In the genomic region with DNA sequence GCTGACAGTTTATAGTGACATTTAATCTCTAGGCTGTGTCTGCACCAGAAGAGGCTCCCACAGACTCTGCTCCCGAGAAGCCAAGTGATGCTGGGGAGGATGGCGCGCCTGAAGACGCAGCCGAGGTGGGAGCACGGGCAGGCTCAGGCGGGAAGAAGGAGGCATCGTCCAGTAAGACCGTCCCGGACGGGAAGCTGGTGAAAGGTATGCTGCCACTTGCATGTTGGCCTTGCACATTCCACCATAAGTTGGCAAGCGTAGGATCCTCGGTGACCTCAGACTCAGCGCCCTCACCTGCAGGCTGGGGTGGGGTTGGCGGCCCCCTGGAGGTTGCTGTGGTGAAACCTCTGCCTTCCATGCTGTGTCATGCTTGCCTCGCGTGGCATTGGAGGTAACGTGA, we compare ENCODE assay signal across 28 cellular contexts.
"Had no signal": no experiment of that assay in that cellular context is flagged by ENCODE, and none has a peak within 500 bp of the region (broad histone marks: within the 10 kb centered on the region; RNA-seq: fewer than 3 reads in every experiment).

No MANE protein-coding gene starts in this region.

- H3K27me3 Mint-ChIP-seq: naive B cell; stimulated activated naive B cell treated with anti-CD40 and anti-IgM and Interleukin-4, amounts not matched to agents 10 μg/mL and 1 μg/mL and 100 μg/mL, for 72 hours had no signal

- H3K4me3 ChIP-seq: left ventricle myocardium inferior, lung, ovary, prostate gland, skin epidermis, stomach, testis, thyroid gland, transverse colon, upper lobe of left lung, vagina had no signal

- H3K27ac ChIP-seq: ovary, prostate gland, stomach, testis, thyroid gland, transverse colon, upper lobe of left lung, vagina had no signal

- ATAC-seq: left colon; natural killer cell; right cardiac atrium; sciatic nerve; stimulated activated naive B cell treated with anti-CD40 and anti-IgM and Interleukin-4, amounts not matched to agents 10 μg/mL and 1 μg/mL and 100 μg/mL, for 72 hours; stimulated activated naive CD8-positive, alpha-beta T cell treated with anti-CD3 and anti-CD28 coated beads, Interleukin-15, Interleukin-2, amounts not matched to agents 100 U/mL and 50 U/mL, for 24 hours had no signal

- H3K9me3 Mint-ChIP-seq: immature natural killer cell; naive B cell; natural killer cell; nephron progenitor cell; stimulated activated naive B cell treated with anti-CD40 and anti-IgM and Interleukin-4, amounts not matched to agents 10 μg/mL and 1 μg/mL and 100 μg/mL, for 72 hours had no signal

- H3K9me3 ChIP-seq: left ventricle myocardium inferior, ovary, prostate gland, stomach, testis, thyroid gland, transverse colon, upper lobe of left lung, vagina had no signal

- H3K4me1 ChIP-seq: prostate gland, stomach, testis, thyroid gland, transverse colon, upper lobe of left lung, vagina had no signal

- H3K36me3 ChIP-seq: ovary had no signal

- H3K27me3 ChIP-seq: ovary, stomach, testis, thyroid gland, transverse colon, upper lobe of left lung, vagina had no signal

- H3K4me3 Mint-ChIP-seq: immature natural killer cell; mesothelial cell of epicardium; natural killer cell; nephron progenitor cell; stimulated activated naive B cell treated with anti-CD40 and anti-IgM and Interleukin-4, amounts not matched to agents 10 μg/mL and 1 μg/mL and 100 μg/mL, for 72 hours had no signal

- DNase-seq: immature natural killer cell; kidney; left colon; left ventricle myocardium inferior; mesendoderm; naive B cell; natural killer cell; nephron progenitor cell; retina; right cardiac atrium; stimulated activated CD4-positive, alpha-beta T cell treated with anti-CD3 and anti-CD28 coated beads, Interleukin-12 subunit alpha, Interleukin-12 subunit beta, amount 100 ng/mL, for 4 hours; stimulated activated CD4-positive, alpha-beta T cell treated with anti-CD3 and anti-CD28 coated beads, Interleukin-15, amount 100 ng/mL, for 24 hours; stimulated activated CD4-positive, alpha-beta T cell treated with anti-CD3 and anti-CD28 coated beads, Interleukin-2, amount 100 ng/mL, for 24 hours; stimulated activated CD4-positive, alpha-beta T cell treated with anti-CD3 and anti-CD28 coated beads, Interleukin-4, amount 100 ng/mL, for 1 hour; stimulated activated naive B cell treated with anti-CD40 and anti-IgM and Interleukin-4, amounts not matched to agents 10 μg/mL and 1 μg/mL and 100 μg/mL, for 72 hours; stimulated activated naive CD8-positive, alpha-beta T cell treated with anti-CD3 and anti-CD28 coated beads, Interleukin-15, Interleukin-2, amounts not matched to agents 100 U/mL and 50 U/mL, for 24 hours; stomach; testis; thyroid gland; transverse colon had no signal

- H3K4me1 Mint-ChIP-seq: mesothelial cell of epicardium, nephron progenitor cell had no signal

- H3K27ac Mint-ChIP-seq: immature natural killer cell, mesothelial cell of epicardium, natural killer cell, nephron progenitor cell had no signal
